Comparison of ENCODE assay signal across 8 cellular contexts in the genomic region with DNA sequence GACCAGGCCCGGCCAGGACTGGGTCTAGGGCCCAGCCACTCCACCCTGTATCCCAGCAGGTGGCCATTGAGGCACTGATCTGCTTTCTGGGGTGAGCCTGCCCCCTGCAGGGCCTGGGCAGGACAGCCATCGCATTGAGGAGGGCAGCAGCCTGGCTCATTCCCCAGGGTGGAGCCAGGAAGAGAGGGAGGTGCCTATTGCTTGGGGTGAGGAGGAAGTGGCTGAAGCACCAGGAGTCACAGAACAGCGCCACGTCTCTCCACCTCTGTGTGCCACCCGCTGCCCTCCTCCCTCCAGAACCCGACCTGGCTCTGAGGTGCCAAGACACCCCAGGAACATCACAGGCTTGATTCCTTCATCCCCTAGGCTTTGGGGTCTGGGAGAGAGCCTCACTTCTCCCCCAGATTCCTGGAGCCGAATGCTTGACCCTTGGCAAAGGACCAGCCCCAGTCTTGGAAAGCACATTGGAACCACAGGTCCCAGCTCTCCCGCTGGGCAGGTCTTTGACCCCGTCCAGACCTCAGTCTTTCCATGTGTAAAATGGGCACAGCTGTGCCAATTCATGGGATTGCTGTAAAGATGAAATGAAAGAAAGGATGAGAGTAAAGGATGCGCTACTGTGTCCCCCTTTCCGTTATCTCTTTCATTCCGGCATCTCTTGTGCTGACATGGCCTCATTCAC. TPM values are rescaled to one million over a fixed set of nuclear protein-coding genes. Genes with fewer than 3 reads are reported as not detected.
DNase-seq lines count a peak whose midpoint lies in the region; ATAC-seq and TF ChIP-seq lines count a peak whose summit lies in the region.

No MANE protein-coding gene starts in this region.

- H3K4ac ChIP-seq in H9 (ENCODE audit: low read depth, low read length): no peak overlapping the region

- no peak overlapping the region for H2AK5ac ChIP-seq in H9 (ENCODE audit: insufficient read length, low read length)

- no peak overlapping the region for H3K56ac ChIP-seq in H9 (ENCODE audit: insufficient read length, low read depth, low read length)

- H3K9ac ChIP-seq in H9 (ENCODE audit: extremely low read depth, insufficient read length, low read length): no peak overlapping the region

- H3K4me1 Mint-ChIP-seq in H9: peaks cover 39 to 43% of the 10 kb centered on the region in 2 experiments

- H3K27me3 ChIP-seq in H9 (ENCODE audit: insufficient read depth, low read length): no peaks in the 10 kb centered on the region
- no peaks in the 10 kb centered on the region for H3K27me3 ChIP-seq in lung (ENCODE audit: control insufficient read depth, insufficient read depth)

- H3K9me3 ChIP-seq in H9 (ENCODE audit: control insufficient read depth, low read depth, low read length) (no peaks in the 10 kb centered on the region), lung (ENCODE audit: control insufficient read depth in 2 of 2, insufficient read depth in 1 of 2, low read length in 1 of 2) (no peaks in the 10 kb centered on the region)

- no peak overlapping the region for H2BK20ac ChIP-seq in H9 (ENCODE audit: low read depth, low read length, poor library complexity, severe bottlenecking)

- H3K36me3 Mint-ChIP-seq in H9 (ENCODE audit: insufficient read depth in 1 of 3, low read depth in 3 of 3): no peaks in the 10 kb centered on the region

- no CpG with 5 or more reads among the region's 12 CpGs for WGBS in H9 (ENCODE audit: extremely low coverage, insufficient read length, low lambda C conversion rate)
- WGBS in lung, 2 donors: 45 to 48% methylated on average over 12 of the region's 12 CpGs

- peak; percentile 84 for TF ChIP-seq CTCF in H9 (conservative IDR thresholded peaks at IDR 0.05)
- TF ChIP-seq CTCF in coronary artery (IDR thresholded peaks at IDR 0.05): peak; percentile 18
- TF ChIP-seq CTCF in lung (IDR thresholded peaks at IDR 0.05; ENCODE audit: control extremely low read depth, extremely low read depth): peak; percentile 50

- H2BK12ac ChIP-seq in H9 (ENCODE audit: insufficient read length, low read depth, low read length): no peak overlapping the region

- H2BK120ac ChIP-seq in H9 (ENCODE audit: low read depth, low read length, poor library complexity, severe bottlenecking): no peak overlapping the region

- H3K36me3 ChIP-seq in lung (ENCODE audit: control insufficient read depth in 2 of 2, insufficient read depth in 2 of 2, low read length in 2 of 2): no peaks in the 10 kb centered on the region

- ATAC-seq in lung (ENCODE audit: insufficient read depth, low FRiP score) (peak; percentile 86), HG02571 (IDR thresholded peaks at IDR 0.05; ENCODE audit: unreplicated experiment) (no peak)

- no peak overlapping the region for H3K4me2 ChIP-seq in H9 (ENCODE audit: insufficient read depth, insufficient read length, low read length)

- H2BK15ac ChIP-seq in H9 (ENCODE audit: low read depth, low read length): no peak overlapping the region

- no peaks in the 10 kb centered on the region for H3K79me2 ChIP-seq in H9 (ENCODE audit: insufficient read depth, low read length)

- no peaks in the 10 kb centered on the region for H3K79me1 ChIP-seq in H9 (ENCODE audit: insufficient read depth, low read depth, low read length, poor library complexity, severe bottlenecking)

- H3K23ac ChIP-seq in H9 (ENCODE audit: insufficient read length, low read depth, low read length): no peak overlapping the region

- no peak overlapping the region for H4K5ac ChIP-seq in H9 (ENCODE audit: insufficient read length, low read depth, low read length)

- H3K18ac ChIP-seq in H9 (ENCODE audit: insufficient read length, low read depth, low read length): no peak overlapping the region

- H3K4me3 ChIP-seq in coronary artery (no peak overlapping the region), lung (no peak overlapping the region)

- peaks cover 3% of the 10 kb centered on the region; the same call in 1 of the 2 replicates for H3K4me1 ChIP-seq in H9 (ENCODE audit: insufficient read depth, low read length)
- peaks cover 0 to 12% of the 10 kb centered on the region in 2 donors for H3K4me1 ChIP-seq in lung (ENCODE audit: control insufficient read depth in 2 of 2, insufficient read depth in 2 of 2, low read length in 2 of 2)

- no peak overlapping the region for H4K91ac ChIP-seq in H9 (ENCODE audit: insufficient read length, low read depth, low read length)

- H3K9me3 Mint-ChIP-seq in H9: no peaks in the 10 kb centered on the region

- DNase-seq in DMS153 treated with DMSO at 0.1 percent for 48 hours (lab: John Stamatoyannopoulos, UW; ENCODE audit: unreplicated experiment) (peak; percentile 84), H9 (peak; percentile 96), NCI-H2107 treated with DMSO at 0.1 percent for 48 hours (lab: John Stamatoyannopoulos, UW; ENCODE audit: unreplicated experiment) (peak; percentile 49), coronary artery (ENCODE audit: low spot score) (no peak), lung (ENCODE audit: low spot score) (peak; percentile 90)
- peak; percentile 15 for DNase-seq in activated CD4-positive, alpha-beta T cell treated with anti-CD3 and anti-CD28 coated beads for 1 hour
- DNase-seq in stimulated activated CD8-positive, alpha-beta memory T cell treated with anti-CD3 and anti-CD28 coated beads, Interleukin-2, amount 100 ng/mL, for 48 hours (ENCODE audit: low read depth in 2 of 2): peak; percentile 61 to 63

- H4K20me1 ChIP-seq in H9 (ENCODE audit: control insufficient read depth, insufficient read depth, insufficient read length): no peaks in the 10 kb centered on the region

- no peak overlapping the region for H3K27ac Mint-ChIP-seq in H9

- no peak overlapping the region for H4K8ac ChIP-seq in H9 (replicated peaks; ENCODE audit: insufficient read length, low read depth, low read length)

- H3K27ac ChIP-seq in H9 (ENCODE audit: insufficient read length, low read depth, low read length): no peak overlapping the region
- H3K27ac ChIP-seq in coronary artery: no peak overlapping the region
- H3K27ac ChIP-seq in lung (ENCODE audit: low read depth in 1 of 2, low read length in 1 of 2): peak overlapping the region in 1 of 2 donors; percentile 50

- H3K4me3 Mint-ChIP-seq in H9: no peak overlapping the region; a peak in 1 of 5 replicates

- H3K27me3 Mint-ChIP-seq in H9 (ENCODE audit: low read depth): peaks cover 11% of the 10 kb centered on the region

- no peak overlapping the region for H2AFZ ChIP-seq in H9 (ENCODE audit: low read length)

- no peak overlapping the region for H3T11ph ChIP-seq in H9 (ENCODE audit: low read length)

- no peak overlapping the region for H3K14ac ChIP-seq in H9 (ENCODE audit: insufficient read depth, low read length)

- H3K23me2 ChIP-seq in H9 (ENCODE audit: insufficient read length, low read depth, low read length, poor library complexity, severe bottlenecking): no peaks in the 10 kb centered on the region

- H2BK5ac ChIP-seq in H9 (ENCODE audit: insufficient read length, low read length): no peak overlapping the region

RNA-seq across cellular contexts. Expression of a gene that starts 7.2 kb away (rescaled TPM):
- total RNA-seq in H9 (2021) (not detected in 2 replicates), lung (not detected)
- polyA plus RNA-seq in lung: under 1 TPM in 1 of 2 donors, not detected in 1; 0.02 TPM

RNA-seq across cellular contexts. Expression of a gene that starts 8.5 kb away (rescaled TPM):
- total RNA-seq in H9 (2021): not detected in 2 replicates
- 10 to 100 TPM in 1 of 2 donors, 1 to 10 TPM in 1; 7.9 to 11.6 TPM for total RNA-seq in lung
- 10 to 100 TPM in 1 of 2 donors, 1 to 10 TPM in 1; 4.0 to 16.1 TPM for polyA plus RNA-seq in lung

RNA-seq across cellular contexts. Expression of a gene that starts 16.0 kb away (rescaled TPM):
- total RNA-seq in H9 (2021) (not detected in 2 replicates), lung (not detected)
- polyA plus RNA-seq in lung: not detected

RNA-seq across cellular contexts. Expression of a gene that starts 21.7 kb away (rescaled TPM):
- total RNA-seq in H9 (2021) (0.35 and 0.87 TPM in 2 replicates), lung (10 to 100 TPM; 20.4 to 51.7 TPM)
- polyA plus RNA-seq in lung: 10 to 100 TPM; 15.2 to 33.6 TPM

RNA-seq across cellular contexts. Expression of a gene that starts 29.8 kb away (rescaled TPM):
- not detected in 2 replicates for total RNA-seq in H9 (2021)
- total RNA-seq in lung: not detected
- not detected for polyA plus RNA-seq in lung

Comparison
In these comparisons a context has a peak if more than half of its experiments do, and no peak if none do; other contexts are left out.
1. CTCF ChIP-seq: peak in every context shown above with its lines; median percentile 84 in H9; 50 in lung; 18 in coronary artery.